15 cellular contexts compared by ENCODE assay signal in the genomic region with DNA sequence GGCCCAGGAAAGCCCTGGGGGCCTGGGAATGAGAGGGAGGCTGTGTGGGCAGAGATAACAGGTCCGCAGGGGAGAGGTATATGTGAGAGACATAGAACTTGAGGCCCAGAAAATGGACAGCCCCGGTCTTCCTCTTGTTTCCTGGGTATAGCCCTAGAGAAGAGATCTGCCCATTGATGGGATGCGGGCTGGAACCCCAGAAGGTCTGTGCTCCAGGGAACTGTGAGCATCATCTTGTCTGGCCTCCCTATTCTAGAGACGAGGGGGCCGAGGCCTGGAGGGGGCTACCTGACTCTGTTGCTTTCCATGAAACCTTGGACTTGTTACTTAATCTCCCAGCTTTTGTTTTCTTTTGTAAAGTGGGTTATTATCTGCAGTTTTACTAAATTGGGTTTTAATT. TPM values are rescaled to one million over a fixed set of nuclear protein-coding genes. Genes with fewer than 3 reads are reported as not detected.
DNase-seq lines count a peak whose midpoint lies in the region; ATAC-seq and TF ChIP-seq lines count a peak whose summit lies in the region.
"Had no signal": no experiment of that assay in that cellular context is flagged by ENCODE, and none has a peak within 500 bp of the region (broad histone marks: within the 10 kb centered on the region; RNA-seq: fewer than 3 reads in every experiment).

No MANE protein-coding gene starts in this region.

- ATAC-seq in naive thymus-derived CD8-positive, alpha-beta T cell, result no peak
- ATAC-seq in thoracic aorta (ENCODE audit: insufficient number of reproducible peaks, low FRiP score, low read depth) (no peak), WTC11 (no peak)
- no peak for ATAC-seq in natural killer cell treated with Interleukin-12 subunit alpha and Interleukin-12 subunit beta and Interleukin-15 and Interleukin-18, amount 100 ng/mL, for 72 hours
- ATAC-seq: activated CD8-positive, alpha-beta memory T cell treated with anti-CD3 and anti-CD28 coated beads, Interleukin-2, amount 10 ng/mL, durations not matched to agents 7 days and 5 days had no signal

- H3K27ac ChIP-seq in CD8-positive, alpha-beta memory T cell (ENCODE audit: low read depth, low read length), result no peak overlapping the region
- H3K27ac ChIP-seq in coronary artery, result peak overlapping the region; percentile 88 to 89
- H3K27ac ChIP-seq in thoracic aorta, result peak overlapping the region; percentile 91 to 92
- no peak overlapping the region for H3K27ac ChIP-seq in A673 (ENCODE audit: low read depth, low read length, poor library complexity, severe bottlenecking)
- H3K27ac ChIP-seq: epithelial cell of prostate had no signal

- no peaks in the 10 kb centered on the region for H3K27me3 ChIP-seq in CD8-positive, alpha-beta memory T cell (ENCODE audit: insufficient read depth, low read length, poor library complexity, severe bottlenecking)
- H3K27me3 ChIP-seq in thoracic aorta (replicated peaks; ENCODE audit: insufficient read depth) (no peaks in the 10 kb centered on the region), A673 (replicated peaks; ENCODE audit: insufficient read depth, low read depth, low read length, poor library complexity) (no peaks in the 10 kb centered on the region)
- H3K27me3 ChIP-seq: colonic mucosa, right atrium auricular region had no signal

- TF ChIP-seq CTCF in coronary artery (IDR thresholded peaks at IDR 0.05) (no peak), thoracic aorta (IDR thresholded peaks at IDR 0.05) (no peak), A673 (conservative IDR thresholded peaks at IDR 0.05; ENCODE audit: low read depth, low read length) (no peak), WTC11 (IDR thresholded peaks at IDR 0.05) (no peak)

- no TSS peak for BruUV-seq in A673 (replicated peaks; lab: Mats Ljungman, UMichigan)

- CTCF ChIA-PET in CD8-positive, alpha-beta memory T cell (lab: Charles Lee), result no interaction called here
- CTCF ChIA-PET in A673 (lab: Charles Lee) (no interaction called here), WTC11 (lab: Charles Lee) (interaction anchor here (1.0 to 3.2 kb wide), 2 partner anchors 9 to 63 kb away, joined by 4 to 17 read pairs; no protein-coding TSS in a partner anchor)

- intact Hi-C loops in A673 (cut with micrococcal nuclease; ENCODE audit: unreplicated experiment), result no loop called here

- peak overlapping the region in 5 of 8 donors; percentile 57 to 85 (median 79) for H3K27ac Mint-ChIP-seq in CD8-positive, alpha-beta memory T cell
- peak overlapping the region; percentile 53 to 89 (median 70) for H3K27ac Mint-ChIP-seq in naive thymus-derived CD8-positive, alpha-beta T cell
- H3K27ac Mint-ChIP-seq in WTC11, result no peak overlapping the region
- H3K27ac Mint-ChIP-seq in natural killer cell treated with Interleukin-12 subunit alpha and Interleukin-12 subunit beta and Interleukin-15 and Interleukin-18, amount 100 ng/mL, for 72 hours, result no peak overlapping the region
- H3K27ac Mint-ChIP-seq: activated CD8-positive, alpha-beta memory T cell treated with anti-CD3 and anti-CD28 coated beads, Interleukin-2, amount 10 ng/mL, durations not matched to agents 7 days and 5 days; T-helper 1 cell treated with Interleukin-12 subunit alpha and Interleukin-12 subunit beta and Interleukin-4 antibody, amounts not matched to agents 30 μg/mL and 1 μg/mL, for 36 hours had no signal

- H3K4me3 Mint-ChIP-seq in CD8-positive, alpha-beta memory T cell, result peak overlapping the region in 6 of 7 donors; percentile 10 to 56 (median 32)
- peak overlapping the region; percentile 34 to 84 (median 68) for H3K4me3 Mint-ChIP-seq in naive thymus-derived CD8-positive, alpha-beta T cell
- H3K4me3 Mint-ChIP-seq in WTC11, result no peak overlapping the region
- no peak overlapping the region for H3K4me3 Mint-ChIP-seq in natural killer cell treated with Interleukin-12 subunit alpha and Interleukin-12 subunit beta and Interleukin-15 and Interleukin-18, amount 100 ng/mL, for 72 hours
- H3K4me3 Mint-ChIP-seq: activated CD8-positive, alpha-beta memory T cell treated with anti-CD3 and anti-CD28 coated beads, Interleukin-2, amount 10 ng/mL, durations not matched to agents 7 days and 5 days; T-helper 1 cell treated with Interleukin-12 subunit alpha and Interleukin-12 subunit beta and Interleukin-4 antibody, amounts not matched to agents 30 μg/mL and 1 μg/mL, for 36 hours had no signal

- peaks cover 13 to 21% (median 19%) of the 10 kb centered on the region in 3 donors for H3K4me1 Mint-ChIP-seq in CD8-positive, alpha-beta memory T cell
- peaks cover 20 to 54% (median 38%) of the 10 kb centered on the region in 4 donors for H3K4me1 Mint-ChIP-seq in naive thymus-derived CD8-positive, alpha-beta T cell
- H3K4me1 Mint-ChIP-seq in WTC11, result peaks cover 9% of the 10 kb centered on the region
- H3K4me1 Mint-ChIP-seq in natural killer cell treated with Interleukin-12 subunit alpha and Interleukin-12 subunit beta and Interleukin-15 and Interleukin-18, amount 100 ng/mL, for 72 hours (ENCODE audit: low read depth in 2 of 2), result no peaks in the 10 kb centered on the region

- H3K9me3 Mint-ChIP-seq in CD8-positive, alpha-beta memory T cell, result no peaks in the 10 kb centered on the region
- no peaks in the 10 kb centered on the region for H3K9me3 Mint-ChIP-seq in naive thymus-derived CD8-positive, alpha-beta T cell
- H3K9me3 Mint-ChIP-seq in WTC11, result no peaks in the 10 kb centered on the region
- H3K9me3 Mint-ChIP-seq in natural killer cell treated with Interleukin-12 subunit alpha and Interleukin-12 subunit beta and Interleukin-15 and Interleukin-18, amount 100 ng/mL, for 72 hours, result no peaks in the 10 kb centered on the region
- H3K9me3 Mint-ChIP-seq: T-helper 1 cell treated with Interleukin-12 subunit alpha and Interleukin-12 subunit beta and Interleukin-4 antibody, amounts not matched to agents 30 μg/mL and 1 μg/mL, for 36 hours had no signal

- no peak for DNase-seq in CD8-positive, alpha-beta memory T cell
- DNase-seq in coronary artery (ENCODE audit: low spot score) (no peak), thoracic aorta (ENCODE audit: low spot score) (no peak), A673 (ENCODE audit: low spot score) (no peak), WTC11 (ENCODE audit: low spot score) (no peak), HCEC 1CT (no peak)
- peak in 1 of 10 donors; percentile 40 for DNase-seq in naive thymus-derived CD8-positive, alpha-beta T cell
- no peak for DNase-seq in natural killer cell treated with Interleukin-12 subunit alpha and Interleukin-12 subunit beta and Interleukin-15 and Interleukin-18, amount 100 ng/mL, for 72 hours (ENCODE audit: low spot score)
- DNase-seq: activated CD8-positive, alpha-beta memory T cell treated with anti-CD3 and anti-CD28 coated beads, Interleukin-2, amount 10 ng/mL, durations not matched to agents 7 days and 5 days; anterior cingulate cortex; colonic mucosa; glutamatergic neuron had no signal

- H3K36me3 ChIP-seq in CD8-positive, alpha-beta memory T cell (ENCODE audit: insufficient read depth, low read length), result no peaks in the 10 kb centered on the region
- H3K36me3 ChIP-seq in thoracic aorta (no peaks in the 10 kb centered on the region), A673 (ENCODE audit: insufficient read depth, low read length, poor library complexity, severe bottlenecking) (no peaks in the 10 kb centered on the region)
- H3K36me3 ChIP-seq: colonic mucosa, right atrium auricular region had no signal

- peaks cover 36% of the 10 kb centered on the region for H3K4me1 ChIP-seq in CD8-positive, alpha-beta memory T cell (ENCODE audit: insufficient read depth, low read length)
- H3K4me1 ChIP-seq in thoracic aorta (ENCODE audit: control insufficient read depth in 1 of 2, low read depth in 2 of 2) (peaks cover 51 to 99% of the 10 kb centered on the region in 2 donors), A673 (ENCODE audit: insufficient read depth, low read length, poor library complexity, severe bottlenecking) (no peaks in the 10 kb centered on the region)
- H3K4me1 ChIP-seq: colonic mucosa had no signal

- POLR2A ChIA-PET in CD8-positive, alpha-beta memory T cell (lab: Charles Lee), result no interaction called here
- POLR2A ChIA-PET in naive thymus-derived CD8-positive, alpha-beta T cell (lab: Charles Lee), result interaction anchor here (0.7 to 1.2 kb wide), 2 partner anchors 9 to 21 kb away, joined by 3 read pairs; no protein-coding TSS in a partner anchor
- POLR2A ChIA-PET in A673 (lab: Charles Lee; ENCODE audit: low non-redundant PET), result no interaction called here
- POLR2A ChIA-PET in WTC11 (lab: Charles Lee), result no interaction called here

- H3K27me3 Mint-ChIP-seq in CD8-positive, alpha-beta memory T cell, result no peaks in the 10 kb centered on the region
- no peaks in the 10 kb centered on the region for H3K27me3 Mint-ChIP-seq in naive thymus-derived CD8-positive, alpha-beta T cell
- H3K27me3 Mint-ChIP-seq in WTC11 (ENCODE audit: low read depth), result no peaks in the 10 kb centered on the region
- H3K27me3 Mint-ChIP-seq in natural killer cell treated with Interleukin-12 subunit alpha and Interleukin-12 subunit beta and Interleukin-15 and Interleukin-18, amount 100 ng/mL, for 72 hours, result no peaks in the 10 kb centered on the region
- H3K27me3 Mint-ChIP-seq: activated CD8-positive, alpha-beta memory T cell treated with anti-CD3 and anti-CD28 coated beads, Interleukin-2, amount 10 ng/mL, durations not matched to agents 7 days and 5 days had no signal

- no peak overlapping the region for H3K4me3 ChIP-seq in CD8-positive, alpha-beta memory T cell (ENCODE audit: low read length)
- H3K4me3 ChIP-seq in coronary artery, result no peak overlapping the region
- H3K4me3 ChIP-seq in thoracic aorta, result no peak overlapping the region
- H3K4me3 ChIP-seq in A673 (ENCODE audit: low read depth, low read length, poor library complexity, severe bottlenecking), result no peak overlapping the region
- H3K4me3 ChIP-seq: colonic mucosa, right atrium auricular region had no signal

- no peaks in the 10 kb centered on the region for H3K36me3 Mint-ChIP-seq in CD8-positive, alpha-beta memory T cell
- no peaks in the 10 kb centered on the region for H3K36me3 Mint-ChIP-seq in naive thymus-derived CD8-positive, alpha-beta T cell
- no peaks in the 10 kb centered on the region for H3K36me3 Mint-ChIP-seq in WTC11
- no peaks in the 10 kb centered on the region for H3K36me3 Mint-ChIP-seq in natural killer cell treated with Interleukin-12 subunit alpha and Interleukin-12 subunit beta and Interleukin-15 and Interleukin-18, amount 100 ng/mL, for 72 hours
- H3K36me3 Mint-ChIP-seq: activated CD8-positive, alpha-beta memory T cell treated with anti-CD3 and anti-CD28 coated beads, Interleukin-2, amount 10 ng/mL, durations not matched to agents 7 days and 5 days had no signal

- no peaks in the 10 kb centered on the region for H3K9me3 ChIP-seq in CD8-positive, alpha-beta memory T cell (ENCODE audit: low read length)
- no peaks in the 10 kb centered on the region for H3K9me3 ChIP-seq in thoracic aorta
- no peaks in the 10 kb centered on the region for H3K9me3 ChIP-seq in A673 (ENCODE audit: low read depth, low read length, poor library complexity, severe bottlenecking)
- H3K9me3 ChIP-seq: colonic mucosa, right atrium auricular region had no signal

RNA-seq across cellular contexts. Expression of gene NKD1, which starts 53.9 kb away (rescaled TPM):
- total RNA-seq in CD8-positive, alpha-beta memory T cell, result 1 to 10 TPM; 1.2 to 1.5 TPM
- 0.45 TPM for polyA plus RNA-seq in CD8-positive, alpha-beta memory T cell
- 1 to 10 TPM; 4.1 to 5.9 TPM for total RNA-seq in naive thymus-derived CD8-positive, alpha-beta T cell
- 1 to 10 TPM in 1 of 3 donors, under 1 TPM in 2; 0.07 to 1.4 (median 0.44) TPM for polyA plus RNA-seq in naive thymus-derived CD8-positive, alpha-beta T cell
- total RNA-seq in thoracic aorta, result 10 to 100 TPM; 30.2 to 41.7 TPM
- total RNA-seq in A673 (2021), result 0.57 and 1.1 TPM in 2 replicates
- total RNA-seq in WTC11 (2021), result 6.0 to 9.3 TPM (median 9.1 TPM) in 3 replicates
- total RNA-seq in natural killer cell treated with Interleukin-12 subunit alpha and Interleukin-12 subunit beta and Interleukin-15 and Interleukin-18, amount 100 ng/mL, for 72 hours, result under 1 TPM; 0.29 to 0.86 TPM

Comparison
In these comparisons a context has a peak if more than half of its experiments do, and no peak if none do; other contexts are left out.
1. H3K27ac ChIP-seq: peak in coronary artery (2 of 2) and thoracic aorta (2 of 2); none in CD8-positive, alpha-beta memory T cell (single experiment) and A673 (single experiment).
2. H3K27ac Mint-ChIP-seq: peak in CD8-positive, alpha-beta memory T cell (5 of 8) and naive thymus-derived CD8-positive, alpha-beta T cell (10 of 10); none in WTC11 (single experiment) and natural killer cell treated with Interleukin-12 subunit alpha and Interleukin-12 subunit beta and Interleukin-15 and Interleukin-18, amount 100 ng/mL, for 72 hours (0 of 2).
3. H3K4me3 Mint-ChIP-seq: peak in CD8-positive, alpha-beta memory T cell (6 of 7) and naive thymus-derived CD8-positive, alpha-beta T cell (10 of 10); none in WTC11 (single experiment) and natural killer cell treated with Interleukin-12 subunit alpha and Interleukin-12 subunit beta and Interleukin-15 and Interleukin-18, amount 100 ng/mL, for 72 hours (single experiment).